Comparison of ENCODE assay signal across 9 cellular contexts in genomic region chr14:85974602-85975001, GRCh38.
"Had no signal": no experiment of that assay in that cellular context is flagged by ENCODE, and none has a peak within 500 bp of the region (broad histone marks: within the 10 kb centered on the region; RNA-seq: fewer than 3 reads in every experiment).

No MANE protein-coding gene starts in this region.

- DNase-seq: GM23248, GOT3, H7, H9, HCEC 1CT, HFFc6 had no signal

- ATAC-seq: GM23338, HCT116 had no signal

- H3K4me1 ChIP-seq: HAP-1 had no signal

- H3K9me3 ChIP-seq: HAP-1 had no signal

- H3K36me3 ChIP-seq: HAP-1 had no signal

- H3K27ac ChIP-seq: GM23248 had no signal

- H3K4me3 ChIP-seq: GM23248, GM23338, HAP-1 had no signal
